Comparison of ENCODE assay signal across 1 cellular context in the genomic region with DNA sequence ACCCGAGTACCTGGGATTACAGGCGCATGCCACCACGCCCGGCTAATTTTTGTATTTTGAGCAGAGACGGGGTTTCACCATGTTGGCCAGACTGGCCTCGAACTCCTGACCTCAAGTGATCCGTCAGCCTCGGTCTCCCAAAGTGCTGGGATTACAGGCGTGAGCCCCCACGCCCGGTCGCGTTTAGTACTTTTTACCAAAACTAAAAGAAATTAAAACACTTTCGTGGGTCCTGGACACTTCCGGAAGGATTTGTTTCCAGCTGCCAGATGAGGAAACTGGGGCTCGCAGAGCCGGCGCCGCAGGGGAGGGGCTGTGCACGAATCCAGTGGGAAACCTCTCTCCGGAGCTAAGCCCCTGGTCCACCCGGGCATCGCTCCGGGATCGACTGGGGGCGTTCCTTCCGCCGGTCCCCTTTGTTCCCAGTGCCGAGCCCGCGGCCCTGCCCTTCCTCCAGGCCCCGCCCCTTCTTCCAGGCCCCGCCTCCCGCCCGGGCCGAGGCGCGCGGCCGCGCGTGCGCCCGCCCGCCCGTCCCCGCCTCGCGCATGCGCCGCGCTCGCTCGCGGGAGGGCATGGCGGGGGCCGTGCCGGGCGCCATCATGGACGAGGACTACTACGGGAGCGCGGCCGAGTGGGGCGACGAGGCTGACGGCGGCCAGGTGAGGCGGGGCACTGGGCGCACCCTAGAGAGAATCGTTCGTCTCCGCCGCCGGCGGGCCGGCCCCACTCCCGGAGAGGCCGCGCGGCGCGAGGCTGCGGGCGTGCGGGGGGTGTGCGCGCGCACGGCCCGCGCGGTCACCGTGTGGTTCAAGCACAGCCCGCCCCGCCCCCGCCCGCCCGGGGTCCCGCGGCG.
A peak's percentile ranks its signal among the peaks of the same experiment; 100 is the strongest.
TF ChIP-seq lines count a peak whose summit lies in the region.

A gene with protein sequence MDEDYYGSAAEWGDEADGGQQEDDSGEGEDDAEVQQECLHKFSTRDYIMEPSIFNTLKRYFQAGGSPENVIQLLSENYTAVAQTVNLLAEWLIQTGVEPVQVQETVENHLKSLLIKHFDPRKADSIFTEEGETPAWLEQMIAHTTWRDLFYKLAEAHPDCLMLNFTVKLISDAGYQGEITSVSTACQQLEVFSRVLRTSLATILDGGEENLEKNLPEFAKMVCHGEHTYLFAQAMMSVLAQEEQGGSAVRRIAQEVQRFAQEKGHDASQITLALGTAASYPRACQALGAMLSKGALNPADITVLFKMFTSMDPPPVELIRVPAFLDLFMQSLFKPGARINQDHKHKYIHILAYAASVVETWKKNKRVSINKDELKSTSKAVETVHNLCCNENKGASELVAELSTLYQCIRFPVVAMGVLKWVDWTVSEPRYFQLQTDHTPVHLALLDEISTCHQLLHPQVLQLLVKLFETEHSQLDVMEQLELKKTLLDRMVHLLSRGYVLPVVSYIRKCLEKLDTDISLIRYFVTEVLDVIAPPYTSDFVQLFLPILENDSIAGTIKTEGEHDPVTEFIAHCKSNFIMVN (plus strand): TSS at position 546 of the 853 bp plus-strand sequence. CDS start 54 bp downstream, at position 600.

TF ChIP-seq in HepG2, 621 proteins besides CTCF, POLR2A, EP300 and RAD21 (continued from another document and continues in another):
- TF ChIP-seq, protein P1, sequence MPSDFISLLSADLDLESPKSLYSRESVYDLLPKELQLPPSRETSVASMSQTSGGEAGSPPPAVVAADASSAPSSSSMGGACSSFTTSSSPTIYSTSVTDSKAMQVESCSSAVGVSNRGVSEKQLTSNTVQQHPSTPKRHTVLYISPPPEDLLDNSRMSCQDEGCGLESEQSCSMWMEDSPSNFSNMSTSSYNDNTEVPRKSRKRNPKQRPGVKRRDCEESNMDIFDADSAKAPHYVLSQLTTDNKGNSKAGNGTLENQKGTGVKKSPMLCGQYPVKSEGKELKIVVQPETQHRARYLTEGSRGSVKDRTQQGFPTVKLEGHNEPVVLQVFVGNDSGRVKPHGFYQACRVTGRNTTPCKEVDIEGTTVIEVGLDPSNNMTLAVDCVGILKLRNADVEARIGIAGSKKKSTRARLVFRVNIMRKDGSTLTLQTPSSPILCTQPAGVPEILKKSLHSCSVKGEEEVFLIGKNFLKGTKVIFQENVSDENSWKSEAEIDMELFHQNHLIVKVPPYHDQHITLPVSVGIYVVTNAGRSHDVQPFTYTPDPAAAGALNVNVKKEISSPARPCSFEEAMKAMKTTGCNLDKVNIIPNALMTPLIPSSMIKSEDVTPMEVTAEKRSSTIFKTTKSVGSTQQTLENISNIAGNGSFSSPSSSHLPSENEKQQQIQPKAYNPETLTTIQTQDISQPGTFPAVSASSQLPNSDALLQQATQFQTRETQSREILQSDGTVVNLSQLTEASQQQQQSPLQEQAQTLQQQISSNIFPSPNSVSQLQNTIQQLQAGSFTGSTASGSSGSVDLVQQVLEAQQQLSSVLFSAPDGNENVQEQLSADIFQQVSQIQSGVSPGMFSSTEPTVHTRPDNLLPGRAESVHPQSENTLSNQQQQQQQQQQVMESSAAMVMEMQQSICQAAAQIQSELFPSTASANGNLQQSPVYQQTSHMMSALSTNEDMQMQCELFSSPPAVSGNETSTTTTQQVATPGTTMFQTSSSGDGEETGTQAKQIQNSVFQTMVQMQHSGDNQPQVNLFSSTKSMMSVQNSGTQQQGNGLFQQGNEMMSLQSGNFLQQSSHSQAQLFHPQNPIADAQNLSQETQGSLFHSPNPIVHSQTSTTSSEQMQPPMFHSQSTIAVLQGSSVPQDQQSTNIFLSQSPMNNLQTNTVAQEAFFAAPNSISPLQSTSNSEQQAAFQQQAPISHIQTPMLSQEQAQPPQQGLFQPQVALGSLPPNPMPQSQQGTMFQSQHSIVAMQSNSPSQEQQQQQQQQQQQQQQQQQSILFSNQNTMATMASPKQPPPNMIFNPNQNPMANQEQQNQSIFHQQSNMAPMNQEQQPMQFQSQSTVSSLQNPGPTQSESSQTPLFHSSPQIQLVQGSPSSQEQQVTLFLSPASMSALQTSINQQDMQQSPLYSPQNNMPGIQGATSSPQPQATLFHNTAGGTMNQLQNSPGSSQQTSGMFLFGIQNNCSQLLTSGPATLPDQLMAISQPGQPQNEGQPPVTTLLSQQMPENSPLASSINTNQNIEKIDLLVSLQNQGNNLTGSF (CRISPR knock-in tag; IDR thresholded peaks at IDR 0.05), result no peak
- TF ChIP-seq AGO1 (IDR thresholded peaks at IDR 0.05; ENCODE audit: low read depth, low read length, poor library complexity, severe bottlenecking) (no peak), MZF1 (CRISPR knock-in tag; IDR thresholded peaks at IDR 0.05; ENCODE audit: borderline replicate concordance) (no peak), ZNF256 (CRISPR knock-in tag; conservative IDR thresholded peaks at IDR 0.05) (0 out of 2 replicates have a peak, but pooled peaks have one; percentile 27), ZNF317 (CRISPR knock-in tag; IDR thresholded peaks at IDR 0.05) (peak; percentile 78), NRL (CRISPR knock-in tag; IDR thresholded peaks at IDR 0.05; ENCODE audit: borderline replicate concordance) (peak; percentile 61), MEIS2 (CRISPR knock-in tag; IDR thresholded peaks at IDR 0.05) (0 out of 2 replicates have a peak, but pooled peaks have one; percentile 52), NFIB (CRISPR knock-in tag; IDR thresholded peaks at IDR 0.05; ENCODE audit: borderline replicate concordance) (no peak), CEBPB (IDR thresholded peaks at IDR 0.05; ENCODE audit: borderline replicate concordance, low read depth, low read length) (no peak), PAX8 (CRISPR knock-in tag; IDR thresholded peaks at IDR 0.05; ENCODE audit: borderline replicate concordance) (no peak), ZNF883 (CRISPR knock-in tag; IDR thresholded peaks at IDR 0.05; ENCODE audit: not compliant biosample characterization) (peak; percentile 75), HOXA3 (CRISPR knock-in tag; IDR thresholded peaks at IDR 0.05) (peak; percentile 83), ZNF333 (CRISPR knock-in tag; IDR thresholded peaks at IDR 0.05; ENCODE audit: borderline replicate concordance) (no peak), ZSCAN12 (CRISPR knock-in tag; IDR thresholded peaks at IDR 0.05) (peak; percentile 82; the same call in 1 of the 2 replicates), HNRNPK (IDR thresholded peaks at IDR 0.05; ENCODE audit: low read depth, low read length, poor library complexity, severe bottlenecking) (no peak), ZNF44 (CRISPR knock-in tag; IDR thresholded peaks at IDR 0.05) (peak; percentile 75; the same call in 1 of the 2 replicates), ZNF772 (CRISPR knock-in tag; IDR thresholded peaks at IDR 0.05) (peak; percentile 29; the same call in 1 of the 2 replicates), ATAD3A (CRISPR knock-in tag; IDR thresholded peaks at IDR 0.05) (no peak), ZNF431 (CRISPR knock-in tag; IDR thresholded peaks at IDR 0.05; ENCODE audit: borderline replicate concordance, low read depth) (peak; percentile 76; the same call in 1 of the 2 replicates), ZNF207 (IDR thresholded peaks at IDR 0.05; ENCODE audit: borderline replicate concordance) (no peak), SP4 (CRISPR knock-in tag; IDR thresholded peaks at IDR 0.05) (peak; percentile 87), NBN (conservative IDR thresholded peaks at IDR 0.05) (no peak), SNAI1 (CRISPR knock-in tag; IDR thresholded peaks at IDR 0.05; ENCODE audit: borderline replicate concordance) (peak; percentile 59; the same call in 1 of the 2 replicates), ZMAT3 (CRISPR knock-in tag; conservative IDR thresholded peaks at IDR 0.05) (peak; percentile 86), ZNF549 (CRISPR knock-in tag; IDR thresholded peaks at IDR 0.05) (no peak)
- TF ChIP-seq, protein P2, sequence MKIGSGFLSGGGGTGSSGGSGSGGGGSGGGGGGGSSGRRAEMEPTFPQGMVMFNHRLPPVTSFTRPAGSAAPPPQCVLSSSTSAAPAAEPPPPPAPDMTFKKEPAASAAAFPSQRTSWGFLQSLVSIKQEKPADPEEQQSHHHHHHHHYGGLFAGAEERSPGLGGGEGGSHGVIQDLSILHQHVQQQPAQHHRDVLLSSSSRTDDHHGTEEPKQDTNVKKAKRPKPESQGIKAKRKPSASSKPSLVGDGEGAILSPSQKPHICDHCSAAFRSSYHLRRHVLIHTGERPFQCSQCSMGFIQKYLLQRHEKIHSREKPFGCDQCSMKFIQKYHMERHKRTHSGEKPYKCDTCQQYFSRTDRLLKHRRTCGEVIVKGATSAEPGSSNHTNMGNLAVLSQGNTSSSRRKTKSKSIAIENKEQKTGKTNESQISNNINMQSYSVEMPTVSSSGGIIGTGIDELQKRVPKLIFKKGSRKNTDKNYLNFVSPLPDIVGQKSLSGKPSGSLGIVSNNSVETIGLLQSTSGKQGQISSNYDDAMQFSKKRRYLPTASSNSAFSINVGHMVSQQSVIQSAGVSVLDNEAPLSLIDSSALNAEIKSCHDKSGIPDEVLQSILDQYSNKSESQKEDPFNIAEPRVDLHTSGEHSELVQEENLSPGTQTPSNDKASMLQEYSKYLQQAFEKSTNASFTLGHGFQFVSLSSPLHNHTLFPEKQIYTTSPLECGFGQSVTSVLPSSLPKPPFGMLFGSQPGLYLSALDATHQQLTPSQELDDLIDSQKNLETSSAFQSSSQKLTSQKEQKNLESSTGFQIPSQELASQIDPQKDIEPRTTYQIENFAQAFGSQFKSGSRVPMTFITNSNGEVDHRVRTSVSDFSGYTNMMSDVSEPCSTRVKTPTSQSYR (CRISPR knock-in tag; IDR thresholded peaks at IDR 0.05; ENCODE audit: borderline replicate concordance), result peak; percentile 52; the same call in 1 of the 2 replicates
- TF ChIP-seq, protein P3, sequence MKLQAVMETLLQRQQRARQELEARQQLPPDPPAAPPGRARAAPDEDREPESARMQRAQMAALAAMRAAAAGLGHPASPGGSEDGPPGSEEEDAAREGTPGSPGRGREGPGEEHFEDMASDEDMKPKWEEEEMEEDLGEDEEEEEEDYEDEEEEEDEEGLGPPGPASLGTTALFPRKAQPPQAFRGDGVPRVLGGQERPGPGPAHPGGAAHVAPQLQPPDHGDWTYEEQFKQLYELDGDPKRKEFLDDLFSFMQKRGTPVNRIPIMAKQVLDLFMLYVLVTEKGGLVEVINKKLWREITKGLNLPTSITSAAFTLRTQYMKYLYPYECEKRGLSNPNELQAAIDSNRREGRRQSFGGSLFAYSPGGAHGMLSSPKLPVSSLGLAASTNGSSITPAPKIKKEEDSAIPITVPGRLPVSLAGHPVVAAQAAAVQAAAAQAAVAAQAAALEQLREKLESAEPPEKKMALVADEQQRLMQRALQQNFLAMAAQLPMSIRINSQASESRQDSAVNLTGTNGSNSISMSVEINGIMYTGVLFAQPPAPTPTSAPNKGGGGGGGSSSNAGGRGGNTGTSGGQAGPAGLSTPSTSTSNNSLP (IDR thresholded peaks at IDR 0.05; ENCODE audit: low read depth, low read length), result no peak
- TF ChIP-seq, protein P4, sequence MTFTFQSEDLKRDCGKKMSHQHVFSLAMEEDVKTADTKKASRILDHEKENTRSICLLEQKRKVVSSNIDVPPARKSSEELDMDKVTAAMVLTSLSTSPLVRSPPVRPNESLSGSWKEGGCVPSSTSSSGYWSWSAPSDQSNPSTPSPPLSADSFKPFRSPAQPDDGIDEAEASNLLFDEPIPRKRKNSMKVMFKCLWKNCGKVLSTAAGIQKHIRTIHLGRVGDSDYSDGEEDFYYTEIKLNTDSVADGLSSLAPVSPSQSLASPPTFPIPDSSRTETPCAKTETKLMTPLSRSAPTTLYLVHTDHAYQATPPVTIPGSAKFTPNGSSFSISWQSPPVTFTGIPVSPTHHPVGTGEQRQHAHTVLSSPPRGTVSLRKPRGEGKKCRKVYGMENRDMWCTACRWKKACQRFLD (CRISPR knock-in tag; IDR thresholded peaks at IDR 0.05; ENCODE audit: borderline replicate concordance), result no peak
- TF ChIP-seq, protein P5, sequence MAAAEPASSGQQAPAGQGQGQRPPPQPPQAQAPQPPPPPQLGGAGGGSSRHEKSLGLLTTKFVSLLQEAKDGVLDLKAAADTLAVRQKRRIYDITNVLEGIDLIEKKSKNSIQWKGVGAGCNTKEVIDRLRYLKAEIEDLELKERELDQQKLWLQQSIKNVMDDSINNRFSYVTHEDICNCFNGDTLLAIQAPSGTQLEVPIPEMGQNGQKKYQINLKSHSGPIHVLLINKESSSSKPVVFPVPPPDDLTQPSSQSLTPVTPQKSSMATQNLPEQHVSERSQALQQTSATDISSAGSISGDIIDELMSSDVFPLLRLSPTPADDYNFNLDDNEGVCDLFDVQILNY (CRISPR knock-in tag; conservative IDR thresholded peaks at IDR 0.05), result peak; percentile 87
- TF ChIP-seq, protein P6, sequence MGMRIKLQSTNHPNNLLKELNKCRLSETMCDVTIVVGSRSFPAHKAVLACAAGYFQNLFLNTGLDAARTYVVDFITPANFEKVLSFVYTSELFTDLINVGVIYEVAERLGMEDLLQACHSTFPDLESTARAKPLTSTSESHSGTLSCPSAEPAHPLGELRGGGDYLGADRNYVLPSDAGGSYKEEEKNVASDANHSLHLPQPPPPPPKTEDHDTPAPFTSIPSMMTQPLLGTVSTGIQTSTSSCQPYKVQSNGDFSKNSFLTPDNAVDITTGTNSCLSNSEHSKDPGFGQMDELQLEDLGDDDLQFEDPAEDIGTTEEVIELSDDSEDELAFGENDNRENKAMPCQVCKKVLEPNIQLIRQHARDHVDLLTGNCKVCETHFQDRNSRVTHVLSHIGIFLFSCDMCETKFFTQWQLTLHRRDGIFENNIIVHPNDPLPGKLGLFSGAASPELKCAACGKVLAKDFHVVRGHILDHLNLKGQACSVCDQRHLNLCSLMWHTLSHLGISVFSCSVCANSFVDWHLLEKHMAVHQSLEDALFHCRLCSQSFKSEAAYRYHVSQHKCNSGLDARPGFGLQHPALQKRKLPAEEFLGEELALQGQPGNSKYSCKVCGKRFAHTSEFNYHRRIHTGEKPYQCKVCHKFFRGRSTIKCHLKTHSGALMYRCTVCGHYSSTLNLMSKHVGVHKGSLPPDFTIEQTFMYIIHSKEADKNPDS (CRISPR knock-in tag; IDR thresholded peaks at IDR 0.05), result no peak
- TF ChIP-seq, protein P7, sequence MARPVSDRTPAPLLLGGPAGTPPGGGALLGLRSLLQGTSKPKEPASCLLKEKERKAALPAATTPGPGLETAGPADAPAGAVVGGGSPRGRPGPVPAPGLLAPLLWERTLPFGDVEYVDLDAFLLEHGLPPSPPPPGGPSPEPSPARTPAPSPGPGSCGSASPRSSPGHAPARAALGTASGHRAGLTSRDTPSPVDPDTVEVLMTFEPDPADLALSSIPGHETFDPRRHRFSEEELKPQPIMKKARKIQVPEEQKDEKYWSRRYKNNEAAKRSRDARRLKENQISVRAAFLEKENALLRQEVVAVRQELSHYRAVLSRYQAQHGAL (CRISPR knock-in tag; IDR thresholded peaks at IDR 0.05; ENCODE audit: not compliant biosample characterization), result no peak
- TF ChIP-seq, protein P8, sequence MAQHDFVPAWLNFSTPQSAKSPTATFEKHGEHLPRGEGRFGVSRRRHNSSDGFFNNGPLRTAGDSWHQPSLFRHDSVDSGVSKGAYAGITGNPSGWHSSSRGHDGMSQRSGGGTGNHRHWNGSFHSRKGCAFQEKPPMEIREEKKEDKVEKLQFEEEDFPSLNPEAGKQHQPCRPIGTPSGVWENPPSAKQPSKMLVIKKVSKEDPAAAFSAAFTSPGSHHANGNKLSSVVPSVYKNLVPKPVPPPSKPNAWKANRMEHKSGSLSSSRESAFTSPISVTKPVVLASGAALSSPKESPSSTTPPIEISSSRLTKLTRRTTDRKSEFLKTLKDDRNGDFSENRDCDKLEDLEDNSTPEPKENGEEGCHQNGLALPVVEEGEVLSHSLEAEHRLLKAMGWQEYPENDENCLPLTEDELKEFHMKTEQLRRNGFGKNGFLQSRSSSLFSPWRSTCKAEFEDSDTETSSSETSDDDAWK (CRISPR knock-in tag; IDR thresholded peaks at IDR 0.05), result no peak
- TF ChIP-seq, protein P9, sequence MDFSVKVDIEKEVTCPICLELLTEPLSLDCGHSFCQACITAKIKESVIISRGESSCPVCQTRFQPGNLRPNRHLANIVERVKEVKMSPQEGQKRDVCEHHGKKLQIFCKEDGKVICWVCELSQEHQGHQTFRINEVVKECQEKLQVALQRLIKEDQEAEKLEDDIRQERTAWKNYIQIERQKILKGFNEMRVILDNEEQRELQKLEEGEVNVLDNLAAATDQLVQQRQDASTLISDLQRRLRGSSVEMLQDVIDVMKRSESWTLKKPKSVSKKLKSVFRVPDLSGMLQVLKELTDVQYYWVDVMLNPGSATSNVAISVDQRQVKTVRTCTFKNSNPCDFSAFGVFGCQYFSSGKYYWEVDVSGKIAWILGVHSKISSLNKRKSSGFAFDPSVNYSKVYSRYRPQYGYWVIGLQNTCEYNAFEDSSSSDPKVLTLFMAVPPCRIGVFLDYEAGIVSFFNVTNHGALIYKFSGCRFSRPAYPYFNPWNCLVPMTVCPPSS (IDR thresholded peaks at IDR 0.05), result no peak
